18 cellular contexts compared by ENCODE assay signal in genomic region chr15:76432604-76433003, GRCh38.
"Had no signal": no experiment of that assay in that cellular context is flagged by ENCODE, and none has a peak within 500 bp of the region (broad histone marks: within the 10 kb centered on the region; RNA-seq: fewer than 3 reads in every experiment).

No MANE protein-coding gene starts in this region.

- H3K27ac ChIP-seq: foreskin keratinocyte, hepatocyte, neutrophil, right lobe of liver, testis, tibial nerve had no signal

- DNase-seq: cerebellar nuclear complex; dermis blood vessel endothelial cell; erythroblast; head of caudate nucleus; kidney; left cardiac atrium; naive thymus-derived CD4-positive, alpha-beta T cell; posterior cingulate gyrus; right lobe of liver; stimulated activated CD4-positive, alpha-beta T cell treated with anti-CD3 and anti-CD28 coated beads, Interleukin-2, amount 100 ng/mL, for 24 hours; stimulated activated CD4-positive, alpha-beta T cell treated with anti-CD3 and anti-CD28 coated beads, Interleukin-4, amount 100 ng/mL, for 4 hours; stimulated activated naive B cell treated with anti-CD40 and anti-IgM and Interleukin-4, amounts not matched to agents 10 μg/mL and 1 μg/mL and 100 μg/mL, for 72 hours; stimulated activated naive CD8-positive, alpha-beta T cell treated with anti-CD3 and anti-CD28 coated beads, Interleukin-15, amount 100 ng/mL, for 72 hours; testis had no signal

- H3K4me2 ChIP-seq: hepatocyte had no signal

- H3K79me2 ChIP-seq: hepatocyte had no signal

- H3K4me3 ChIP-seq: hepatocyte, right lobe of liver, testis, tibial nerve had no signal

- H3K9me3 ChIP-seq: neutrophil, right lobe of liver, testis, tibial nerve had no signal

- H2AFZ ChIP-seq: hepatocyte had no signal

- ATAC-seq: foreskin keratinocyte; left cardiac atrium; naive thymus-derived CD4-positive, alpha-beta T cell; right lobe of liver; stimulated activated naive B cell treated with anti-CD40 and anti-IgM and Interleukin-4, amounts not matched to agents 10 μg/mL and 1 μg/mL and 100 μg/mL, for 72 hours; stimulated activated naive CD8-positive, alpha-beta T cell treated with anti-CD3 and anti-CD28 coated beads, Interleukin-15, amount 100 ng/mL, for 72 hours had no signal

- H3K4me1 ChIP-seq: foreskin keratinocyte, right lobe of liver, testis, tibial nerve had no signal

- H3K27me3 ChIP-seq: foreskin keratinocyte, hepatocyte, neutrophil, right lobe of liver, testis, tibial nerve had no signal
